In the genomic region with DNA sequence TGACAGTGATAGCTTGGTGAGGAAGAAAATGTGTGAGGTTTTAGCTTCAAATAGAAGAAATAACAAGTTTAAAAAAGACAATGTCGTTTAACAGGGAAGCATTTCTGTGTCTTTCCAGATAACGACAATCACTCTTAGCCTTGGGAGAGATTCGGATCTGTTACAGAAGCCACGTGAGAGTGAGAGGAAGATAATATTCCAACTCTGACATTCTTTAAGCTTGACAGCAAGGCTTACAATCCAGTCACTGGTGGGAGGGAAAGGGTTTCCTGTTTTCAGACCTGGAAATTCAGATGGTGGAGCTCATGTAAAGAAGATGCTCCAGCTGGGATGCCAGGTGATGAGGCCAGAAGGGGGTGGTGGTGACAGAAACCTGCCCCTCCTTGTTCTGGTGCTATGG, we compare ENCODE assay signal across 1 cellular context.
A peak's percentile ranks its signal among the peaks of the same experiment; 100 is the strongest.
TF ChIP-seq lines count a peak whose summit lies in the region.

No MANE protein-coding gene starts in this region.

TF ChIP-seq in GM12878, 131 proteins besides CTCF, POLR2A, EP300 and RAD21:
- TF ChIP-seq, protein P1, sequence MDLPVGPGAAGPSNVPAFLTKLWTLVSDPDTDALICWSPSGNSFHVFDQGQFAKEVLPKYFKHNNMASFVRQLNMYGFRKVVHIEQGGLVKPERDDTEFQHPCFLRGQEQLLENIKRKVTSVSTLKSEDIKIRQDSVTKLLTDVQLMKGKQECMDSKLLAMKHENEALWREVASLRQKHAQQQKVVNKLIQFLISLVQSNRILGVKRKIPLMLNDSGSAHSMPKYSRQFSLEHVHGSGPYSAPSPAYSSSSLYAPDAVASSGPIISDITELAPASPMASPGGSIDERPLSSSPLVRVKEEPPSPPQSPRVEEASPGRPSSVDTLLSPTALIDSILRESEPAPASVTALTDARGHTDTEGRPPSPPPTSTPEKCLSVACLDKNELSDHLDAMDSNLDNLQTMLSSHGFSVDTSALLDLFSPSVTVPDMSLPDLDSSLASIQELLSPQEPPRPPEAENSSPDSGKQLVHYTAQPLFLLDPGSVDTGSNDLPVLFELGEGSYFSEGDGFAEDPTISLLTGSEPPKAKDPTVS (IDR thresholded peaks at IDR 0.05; ENCODE audit: low read depth, low read length), result no peak
- TF ChIP-seq RAD51 (IDR thresholded peaks at IDR 0.05) (no peak), FOXK2 (IDR thresholded peaks at IDR 0.05) (no peak), NFIC (IDR thresholded peaks at IDR 0.05; ENCODE audit: low read depth, low read length) (0 out of 2 replicates have a peak, but pooled peaks have one; percentile 6), STAT1 (conservative IDR thresholded peaks at IDR 0.05) (no peak), PAX8 (IDR thresholded peaks at IDR 0.05) (no peak)
- TF ChIP-seq, protein P2, sequence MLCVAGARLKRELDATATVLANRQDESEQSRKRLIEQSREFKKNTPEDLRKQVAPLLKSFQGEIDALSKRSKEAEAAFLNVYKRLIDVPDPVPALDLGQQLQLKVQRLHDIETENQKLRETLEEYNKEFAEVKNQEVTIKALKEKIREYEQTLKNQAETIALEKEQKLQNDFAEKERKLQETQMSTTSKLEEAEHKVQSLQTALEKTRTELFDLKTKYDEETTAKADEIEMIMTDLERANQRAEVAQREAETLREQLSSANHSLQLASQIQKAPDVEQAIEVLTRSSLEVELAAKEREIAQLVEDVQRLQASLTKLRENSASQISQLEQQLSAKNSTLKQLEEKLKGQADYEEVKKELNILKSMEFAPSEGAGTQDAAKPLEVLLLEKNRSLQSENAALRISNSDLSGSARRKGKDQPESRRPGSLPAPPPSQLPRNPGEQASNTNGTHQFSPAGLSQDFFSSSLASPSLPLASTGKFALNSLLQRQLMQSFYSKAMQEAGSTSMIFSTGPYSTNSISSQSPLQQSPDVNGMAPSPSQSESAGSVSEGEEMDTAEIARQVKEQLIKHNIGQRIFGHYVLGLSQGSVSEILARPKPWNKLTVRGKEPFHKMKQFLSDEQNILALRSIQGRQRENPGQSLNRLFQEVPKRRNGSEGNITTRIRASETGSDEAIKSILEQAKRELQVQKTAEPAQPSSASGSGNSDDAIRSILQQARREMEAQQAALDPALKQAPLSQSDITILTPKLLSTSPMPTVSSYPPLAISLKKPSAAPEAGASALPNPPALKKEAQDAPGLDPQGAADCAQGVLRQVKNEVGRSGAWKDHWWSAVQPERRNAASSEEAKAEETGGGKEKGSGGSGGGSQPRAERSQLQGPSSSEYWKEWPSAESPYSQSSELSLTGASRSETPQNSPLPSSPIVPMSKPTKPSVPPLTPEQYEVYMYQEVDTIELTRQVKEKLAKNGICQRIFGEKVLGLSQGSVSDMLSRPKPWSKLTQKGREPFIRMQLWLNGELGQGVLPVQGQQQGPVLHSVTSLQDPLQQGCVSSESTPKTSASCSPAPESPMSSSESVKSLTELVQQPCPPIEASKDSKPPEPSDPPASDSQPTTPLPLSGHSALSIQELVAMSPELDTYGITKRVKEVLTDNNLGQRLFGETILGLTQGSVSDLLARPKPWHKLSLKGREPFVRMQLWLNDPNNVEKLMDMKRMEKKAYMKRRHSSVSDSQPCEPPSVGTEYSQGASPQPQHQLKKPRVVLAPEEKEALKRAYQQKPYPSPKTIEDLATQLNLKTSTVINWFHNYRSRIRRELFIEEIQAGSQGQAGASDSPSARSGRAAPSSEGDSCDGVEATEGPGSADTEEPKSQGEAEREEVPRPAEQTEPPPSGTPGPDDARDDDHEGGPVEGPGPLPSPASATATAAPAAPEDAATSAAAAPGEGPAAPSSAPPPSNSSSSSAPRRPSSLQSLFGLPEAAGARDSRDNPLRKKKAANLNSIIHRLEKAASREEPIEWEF (IDR thresholded peaks at IDR 0.05; ENCODE audit: insufficient replicate concordance, low read depth, low read length), result no peak
TF ChIP-seq in GM12878: peak in this region for 1.
